In genomic region chr17:68318103-68318991, GRCh38 we compare ENCODE assay signal across 9 cellular contexts. TPM values are rescaled to one million over a fixed set of nuclear protein-coding genes. Genes with fewer than 3 reads are reported as not detected.
DNase-seq lines count a peak whose midpoint lies in the region; ATAC-seq, FAIRE-seq and TF ChIP-seq lines count a peak whose summit lies in the region.
"Had no signal": no experiment of that assay in that cellular context is flagged by ENCODE, and none has a peak within 500 bp of the region (broad histone marks: within the 10 kb centered on the region; RNA-seq: fewer than 3 reads in every experiment).

No MANE protein-coding gene starts in this region.

- H4K20me1 ChIP-seq in IMR-90 (ENCODE audit: insufficient read depth, low read length) (no peaks in the 10 kb centered on the region), GM12878 (ENCODE audit: control insufficient read depth, insufficient read depth) (no peaks in the 10 kb centered on the region)

- peak overlapping the region; percentile 24 for H3K27ac Mint-ChIP-seq in neural crest cell (ENCODE audit: unreplicated experiment)

- in situ Hi-C loops in IMR-90 (cut with MboI; ENCODE audit: low sequenced_read_pairs) (no loop called here), GM12878 (cut with MboI) (no loop called here)

- no peak overlapping the region for H4K8ac ChIP-seq in IMR-90 (ENCODE audit: low read depth in 2 of 2, low read length in 2 of 2)

- H3K4me1 ChIP-seq in IMR-90 (ENCODE audit: control insufficient read depth, insufficient read depth, low read length) (no peaks in the 10 kb centered on the region), GM12878 (ENCODE audit: control insufficient read depth, insufficient read depth, low read length) (peaks cover 3% of the 10 kb centered on the region; the same call in 1 of the 2 replicates)
- H3K4me1 ChIP-seq: parathyroid adenoma had no signal

- H3K4me2 ChIP-seq in IMR-90 (ENCODE audit: low read depth, low read length), result no peak overlapping the region
- no peak overlapping the region for H3K4me2 ChIP-seq in GM12878 (ENCODE audit: control insufficient read depth, insufficient read depth)

- no peaks in the 10 kb centered on the region for H3K27me3 ChIP-seq in IMR-90 (ENCODE audit: control insufficient read depth, insufficient read depth, low read length)
- no peaks in the 10 kb centered on the region for H3K27me3 ChIP-seq in GM12878 (replicated peaks in 1 of 2; ENCODE audit: control insufficient read depth in 2 of 2, insufficient read depth in 2 of 2, low read length in 1 of 2)

- H3K9me3 Mint-ChIP-seq in neural crest cell, result no peaks in the 10 kb centered on the region

- dilution Hi-C loops in IMR-90 (cut with HindIII; ENCODE audit: low sequenced_read_pairs, unreplicated experiment), result no loop called here

- no peak overlapping the region for H2BK15ac ChIP-seq in IMR-90 (ENCODE audit: low read depth, low read length)

- H3K4me1 Mint-ChIP-seq in neural crest cell, result peaks cover 50% of the 10 kb centered on the region

- intact Hi-C loops in IMR-90 (cut with micrococcal nuclease) (no loop called here), GM12878 (cut with micrococcal nuclease; ENCODE audit: unreplicated experiment) (no loop called here)

- H2BK20ac ChIP-seq in IMR-90 (ENCODE audit: low read depth, low read length), result no peak overlapping the region

- H2BK5ac ChIP-seq in IMR-90 (ENCODE audit: low read depth, low read length, poor library complexity, severe bottlenecking), result no peak overlapping the region

- no peak overlapping the region for H2BK120ac ChIP-seq in IMR-90 (ENCODE audit: low read depth, low read length)

- no peak overlapping the region for H3K56ac ChIP-seq in IMR-90 (ENCODE audit: extremely low read depth, insufficient read depth, low read length)

- SMC1A ChIA-PET in GM12878 (lab: Charles Lee; ENCODE audit: uncharacterized antibody, unreplicated experiment), result interaction anchor here (0.6 to 0.7 kb wide), 2 partner anchors 78 to 194 kb away, joined by 3 read pairs; no protein-coding TSS in a partner anchor

- peak; percentile 44; the same call in 1 of the 2 replicates for ATAC-seq in IMR-90 (ENCODE audit: low read depth)
- ATAC-seq in GM12878, result peak; percentile 57
- ATAC-seq in HG02759 (IDR thresholded peaks at IDR 0.05; ENCODE audit: unreplicated experiment), result no peak

- no CpG with 5 or more reads among the region's 8 CpGs for WGBS in IMR-90 (ENCODE audit: extremely low coverage in 2 of 2, insufficient read length in 1 of 2), 2 experiments
- 3% methylated on average over 8 of the region's 8 CpGs for WGBS in GM12878 (ENCODE audit: insufficient coverage, insufficient replicate concordance, low lambda C conversion rate, missing lambda C conversion rate)

- H3K18ac ChIP-seq in IMR-90 (ENCODE audit: low read depth, low read length), result no peak overlapping the region

- peak; percentile 83 for DNase-seq in Daoy (ENCODE audit: low read depth)
- DNase-seq in IMR-90, result peak; percentile 65
- no peak for DNase-seq in GM12878 (ENCODE audit: low read depth, low spot score)
- DNase-seq in neural crest cell (ENCODE audit: low read depth, low spot score), result no peak
- DNase-seq in NK-92 treated with Interleukin-12 subunit alpha and Interleukin-12 subunit beta, amount 100 ng/mL, for 24 hours (lab: John Stamatoyannopoulos, UW), result no peak
- DNase-seq in inferior parietal cortex (ENCODE audit: extremely low spot score), result no peak
- no peak for DNase-seq in NCI-H774 (lab: John Stamatoyannopoulos, UW)

- H3K4me3 Mint-ChIP-seq in neural crest cell, result peak overlapping the region; percentile 19

- no peak overlapping the region for H3K23ac ChIP-seq in IMR-90 (ENCODE audit: low read depth, low read length)

- BruUV-seq in IMR-90 (replicated peaks; lab: Mats Ljungman, UMichigan) (no TSS peak), GM12878 (replicated peaks; lab: Mats Ljungman, UMichigan) (no TSS peak)

- H3K4ac ChIP-seq in IMR-90 (ENCODE audit: low read depth, low read length), result no peak overlapping the region

- H3K14ac ChIP-seq in IMR-90 (replicated peaks; ENCODE audit: low read depth, low read length), result no peak overlapping the region

- H3K4me3 ChIP-seq in IMR-90 (ENCODE audit: insufficient read depth, low read depth, low read length) (no peak overlapping the region), GM12878 (no peak overlapping the region)

- H3K9me1 ChIP-seq in IMR-90 (ENCODE audit: insufficient read depth, low read length), result 0 out of 2 replicates have a peak, but pooled peaks cover 4% of the 10 kb centered on the region

- TF ChIP-seq EP300 in GM12878 (IDR thresholded peaks at IDR 0.05; ENCODE audit: borderline replicate concordance in 1 of 2, control insufficient read depth in 1 of 2, low read depth in 2 of 2, low read length in 2 of 2), result no peak

- H3K27me3 Mint-ChIP-seq in neural crest cell (ENCODE audit: low read depth), result no peaks in the 10 kb centered on the region

- no peak overlapping the region for H2AK5ac ChIP-seq in IMR-90 (ENCODE audit: low read depth, low read length)

- H3K9me3 ChIP-seq in IMR-90 (ENCODE audit: control insufficient read depth, insufficient read depth, low read length) (no peaks in the 10 kb centered on the region), GM12878 (replicated peaks; ENCODE audit: control insufficient read depth, insufficient read depth, low read length) (no peaks in the 10 kb centered on the region)

- H3K27ac ChIP-seq in IMR-90 (ENCODE audit: insufficient read depth, low read length) (no peak overlapping the region), GM12878 (ENCODE audit: control insufficient read depth, insufficient read depth) (no peak overlapping the region)
- H3K27ac ChIP-seq: parathyroid adenoma had no signal

- H3K79me2 ChIP-seq in GM12878 (ENCODE audit: control insufficient read depth, insufficient read depth, low read length), result no peaks in the 10 kb centered on the region
- H3K79me2 ChIP-seq: parathyroid adenoma had no signal

- no peak overlapping the region for H2AK9ac ChIP-seq in IMR-90 (replicated peaks; ENCODE audit: low read depth, low read length, poor library complexity)

- H3K36me3 Mint-ChIP-seq in neural crest cell (ENCODE audit: low read depth), result no peaks in the 10 kb centered on the region

- H3K36me3 ChIP-seq in IMR-90 (ENCODE audit: control insufficient read depth, insufficient read depth, low read length) (no peaks in the 10 kb centered on the region), GM12878 (ENCODE audit: control insufficient read depth in 2 of 2, insufficient read depth in 2 of 2, low read length in 1 of 2) (no peaks in the 10 kb centered on the region)

- RAD21 ChIA-PET in GM12878 (lab: Charles Lee; ENCODE audit: unreplicated experiment), result no interaction called here

- no peak overlapping the region for H4K5ac ChIP-seq in IMR-90 (ENCODE audit: low read depth, low read length)

- CTCF ChIA-PET in IMR-90 (lab: Yijun Ruan, JAX) (no interaction called here), GM12878 (lab: Yijun Ruan, JAX) (interaction anchor here (0.7 kb wide), 3 partner anchors 114 to 179 kb away, joined by 3 to 4 read pairs (median 3); no protein-coding TSS in a partner anchor)

- TF ChIP-seq RAD21 in IMR-90 (IDR thresholded peaks at IDR 0.05; ENCODE audit: low read length) (no peak), GM12878 (IDR thresholded peaks at IDR 0.05; ENCODE audit: insufficient read depth, low read depth, low read length) (no peak)

- no peaks in the 10 kb centered on the region for H3K79me1 ChIP-seq in IMR-90 (ENCODE audit: low read depth in 1 of 2, low read length in 2 of 2)

- H3K9ac ChIP-seq in IMR-90 (ENCODE audit: low read depth, low read length) (no peak overlapping the region), GM12878 (ENCODE audit: control insufficient read depth, insufficient read depth, low read length) (no peak overlapping the region)
- H3K9ac ChIP-seq: parathyroid adenoma had no signal

- H2AFZ ChIP-seq in IMR-90 (replicated peaks; ENCODE audit: low read length, poor library complexity), result no peak overlapping the region
- no peak overlapping the region for H2AFZ ChIP-seq in GM12878 (ENCODE audit: control insufficient read depth, low read depth, low read length)
- H2AFZ ChIP-seq: parathyroid adenoma had no signal

- no peak for TF ChIP-seq CTCF in IMR-90 (conservative IDR thresholded peaks at IDR 0.05; ENCODE audit: low read depth, low read length)
- no peak for TF ChIP-seq CTCF in GM12878 (IDR thresholded peaks at IDR 0.05 in 2 of 3, conservative IDR thresholded peaks at IDR 0.05 in 1 of 3; ENCODE audit: control insufficient read depth in 2 of 3, extremely low read depth in 1 of 3, insufficient read depth in 1 of 3, low read depth in 3 of 3, low read length in 3 of 3)
- TF ChIP-seq CTCF in neural crest cell (conservative IDR thresholded peaks at IDR 0.05), result no peak

- H4K91ac ChIP-seq in IMR-90 (ENCODE audit: insufficient read depth, low read depth, low read length), result no peak overlapping the region

- TF ChIP-seq POLR2A in IMR-90 (IDR thresholded peaks at IDR 0.05; ENCODE audit: low read depth, low read length) (no peak), GM12878 (IDR thresholded peaks at IDR 0.05; ENCODE audit: low read depth, low read length) (no peak)

- POLR2A ChIA-PET in IMR-90 (lab: Charles Lee; ENCODE audit: unreplicated experiment), result no interaction called here
- POLR2A ChIA-PET in GM12878 (lab: Charles Lee), result interaction anchor here (0.7 kb wide), 1 partner anchor 20 kb away, joined by 3 read pairs; no protein-coding TSS in a partner anchor

- peak; percentile 27 for FAIRE-seq in GM12878 (lab: Jason Lieb, UNC)

RNA-seq across cellular contexts. Expression of gene ARSG, which starts 27.1 kb away (rescaled TPM):
- 4.1 and 9.3 TPM in 2 replicates for total RNA-seq in Daoy (2014; rRNA removed; shearing (Covaris generic))
- total RNA-seq in IMR-90 (2012; rRNA removed) (2.9 and 3.1 TPM in 2 replicates), GM12878 (2014; rRNA removed) (6.6 and 10.4 TPM in 2 replicates), GM12878 (2014; rRNA removed; fragmentation: Illumina TruSeq; extraction: Trizol) (9.2 and 9.8 TPM in 2 replicates), GM12878 (2021) (7.7 and 9.0 TPM in 2 replicates), neural crest cell (5.0 and 6.2 TPM in 2 replicates)
- polyA plus RNA-seq in IMR-90 (2012; rRNA removed) (2.5 and 3.0 TPM in 2 replicates), GM12878 (2011; rRNA removed) (7.5 and 9.3 TPM in 2 replicates), GM12878 (2014; fragmentation: Illumina TruSeq; extraction: Trizol) (13.5 and 16.6 TPM in 2 replicates), GM12878 (2014; fragmentation: Nextera tagmentation; extraction: Ambion mirVana) (1 to 10 TPM; 2.9 to 3.2 TPM), GM12878 (2014; rRNA removed) (6.8 and 7.4 TPM in 2 replicates), GM12878 (2016; fragmentation: Nextera tagmentation; extraction: Ambion mirVana) (1 to 10 TPM; 8.3 to 9.2 TPM)
- polyA plus RNA-seq in IMR-90 (2012; cell fraction: cytosol; rRNA removed), result 1.3 and 2.4 TPM in 2 replicates
- 2.8 and 3.6 TPM in 2 replicates for polyA plus RNA-seq in IMR-90 (2012; cell fraction: nucleus; rRNA removed; ENCODE audit: low replicate concordance)
- 68.9 and 84.0 TPM in 2 replicates for total RNA-seq in GM12878 (2013; cell fraction: nucleolus; rRNA removed)
- polyA plus RNA-seq in GM12878 (2011; ENCODE audit: low read depth), result 7.1 TPM
- polyA plus RNA-seq in GM12878 (2011; cell fraction: cytosol; rRNA removed), result 5.9 and 6.5 TPM in 2 replicates
- 13.2 and 15.0 TPM in 2 replicates for polyA plus RNA-seq in GM12878 (2011; cell fraction: nucleus; rRNA removed)
- 5.2 and 5.9 TPM in 2 replicates for polyA plus RNA-seq in GM12878 (2012)
- polyA minus RNA-seq in GM12878 (2011; rRNA and poly(A)+ RNA removed), result 12.7 and 14.7 TPM in 2 replicates
- polyA minus RNA-seq in GM12878 (2011; cell fraction: cytosol; rRNA and poly(A)+ RNA removed), result 2.7 and 4.0 TPM in 2 replicates
- 9.7 and 11.2 TPM in 2 replicates for polyA minus RNA-seq in GM12878 (2011; cell fraction: nucleus; rRNA and poly(A)+ RNA removed)

RNA-seq across cellular contexts. Expression of gene SLC16A6, which starts 27.4 kb away (rescaled TPM):
- total RNA-seq in Daoy (2014; rRNA removed; shearing (Covaris generic)), result 3.6 and 3.8 TPM in 2 replicates
- total RNA-seq in IMR-90 (2012; rRNA removed), result 0.54 and 0.83 TPM in 2 replicates
- polyA plus RNA-seq in IMR-90 (2012; rRNA removed), result 0.22 and 0.29 TPM in 2 replicates
- polyA plus RNA-seq in IMR-90 (2012; cell fraction: cytosol; rRNA removed), result 0.07 and 0.28 TPM in 2 replicates
- 0.20 and 0.49 TPM in 2 replicates for polyA plus RNA-seq in IMR-90 (2012; cell fraction: nucleus; rRNA removed; ENCODE audit: low replicate concordance)
- 2.8 and 3.9 TPM in 2 replicates for total RNA-seq in GM12878 (2013; cell fraction: nucleolus; rRNA removed)
- total RNA-seq in GM12878 (2014; rRNA removed), result 7.5 TPM in 2 replicates
- total RNA-seq in GM12878 (2014; rRNA removed; fragmentation: Illumina TruSeq; extraction: Trizol), result 7.7 and 8.0 TPM in 2 replicates
- total RNA-seq in GM12878 (2021), result 7.6 and 8.1 TPM in 2 replicates
- polyA plus RNA-seq in GM12878 (2011; ENCODE audit: low read depth), result 3.0 TPM
- 5.5 and 6.8 TPM in 2 replicates for polyA plus RNA-seq in GM12878 (2011; rRNA removed)
- 4.1 and 4.7 TPM in 2 replicates for polyA plus RNA-seq in GM12878 (2011; cell fraction: cytosol; rRNA removed)
- 3.5 and 4.5 TPM in 2 replicates for polyA plus RNA-seq in GM12878 (2011; cell fraction: nucleus; rRNA removed)
- polyA plus RNA-seq in GM12878 (2012), result 3.0 and 4.4 TPM in 2 replicates
- polyA plus RNA-seq in GM12878 (2014; fragmentation: Illumina TruSeq; extraction: Trizol), result 8.8 and 8.9 TPM in 2 replicates
- 1 to 10 TPM; 2.4 to 2.9 TPM for polyA plus RNA-seq in GM12878 (2014; fragmentation: Nextera tagmentation; extraction: Ambion mirVana)
- polyA plus RNA-seq in GM12878 (2014; rRNA removed), result 5.8 and 6.6 TPM in 2 replicates
- polyA plus RNA-seq in GM12878 (2016; fragmentation: Nextera tagmentation; extraction: Ambion mirVana), result 1 to 10 TPM; 4.1 to 5.3 TPM
- polyA minus RNA-seq in GM12878 (2011; rRNA and poly(A)+ RNA removed), result 10.6 and 12.1 TPM in 2 replicates
- 3.9 and 5.3 TPM in 2 replicates for polyA minus RNA-seq in GM12878 (2011; cell fraction: cytosol; rRNA and poly(A)+ RNA removed)
- 1.7 and 3.3 TPM in 2 replicates for polyA minus RNA-seq in GM12878 (2011; cell fraction: nucleus; rRNA and poly(A)+ RNA removed)
- total RNA-seq in neural crest cell, result 0.23 and 0.66 TPM in 2 replicates

Comparison
In these comparisons a context has a peak if more than half of its experiments do, and no peak if none do; other contexts are left out.
1. DNase-seq: peak in Daoy (single experiment) and IMR-90 (single experiment); none in GM12878 (single experiment), neural crest cell (single experiment), NK-92 treated with Interleukin-12 subunit alpha and Interleukin-12 subunit beta, amount 100 ng/mL, for 24 hours (single experiment), inferior parietal cortex (single experiment) and NCI-H774 (single experiment).